1 cellular context compared by ENCODE assay signal in genomic region chrX:136608295-136608933, GRCh38.
TF ChIP-seq lines count a peak whose summit lies in the region.

No MANE protein-coding gene starts in this region.

TF ChIP-seq in WTC11, 78 proteins besides CTCF, POLR2A, EP300 and RAD21 (continued from another document):
- TF ChIP-seq MXD4 (CRISPR knock-in tag; IDR thresholded peaks at IDR 0.05; ENCODE audit: borderline replicate concordance) (no peak), TCF7 (CRISPR knock-in tag; IDR thresholded peaks at IDR 0.05; ENCODE audit: low read depth) (no peak), CREM (CRISPR knock-in tag; IDR thresholded peaks at IDR 0.05) (no peak)
- TF ChIP-seq, protein P1, sequence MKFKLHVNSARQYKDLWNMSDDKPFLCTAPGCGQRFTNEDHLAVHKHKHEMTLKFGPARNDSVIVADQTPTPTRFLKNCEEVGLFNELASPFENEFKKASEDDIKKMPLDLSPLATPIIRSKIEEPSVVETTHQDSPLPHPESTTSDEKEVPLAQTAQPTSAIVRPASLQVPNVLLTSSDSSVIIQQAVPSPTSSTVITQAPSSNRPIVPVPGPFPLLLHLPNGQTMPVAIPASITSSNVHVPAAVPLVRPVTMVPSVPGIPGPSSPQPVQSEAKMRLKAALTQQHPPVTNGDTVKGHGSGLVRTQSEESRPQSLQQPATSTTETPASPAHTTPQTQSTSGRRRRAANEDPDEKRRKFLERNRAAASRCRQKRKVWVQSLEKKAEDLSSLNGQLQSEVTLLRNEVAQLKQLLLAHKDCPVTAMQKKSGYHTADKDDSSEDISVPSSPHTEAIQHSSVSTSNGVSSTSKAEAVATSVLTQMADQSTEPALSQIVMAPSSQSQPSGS (CRISPR knock-in tag; IDR thresholded peaks at IDR 0.05; ENCODE audit: borderline replicate concordance, low read depth), result no peak
- TF ChIP-seq, protein P2, sequence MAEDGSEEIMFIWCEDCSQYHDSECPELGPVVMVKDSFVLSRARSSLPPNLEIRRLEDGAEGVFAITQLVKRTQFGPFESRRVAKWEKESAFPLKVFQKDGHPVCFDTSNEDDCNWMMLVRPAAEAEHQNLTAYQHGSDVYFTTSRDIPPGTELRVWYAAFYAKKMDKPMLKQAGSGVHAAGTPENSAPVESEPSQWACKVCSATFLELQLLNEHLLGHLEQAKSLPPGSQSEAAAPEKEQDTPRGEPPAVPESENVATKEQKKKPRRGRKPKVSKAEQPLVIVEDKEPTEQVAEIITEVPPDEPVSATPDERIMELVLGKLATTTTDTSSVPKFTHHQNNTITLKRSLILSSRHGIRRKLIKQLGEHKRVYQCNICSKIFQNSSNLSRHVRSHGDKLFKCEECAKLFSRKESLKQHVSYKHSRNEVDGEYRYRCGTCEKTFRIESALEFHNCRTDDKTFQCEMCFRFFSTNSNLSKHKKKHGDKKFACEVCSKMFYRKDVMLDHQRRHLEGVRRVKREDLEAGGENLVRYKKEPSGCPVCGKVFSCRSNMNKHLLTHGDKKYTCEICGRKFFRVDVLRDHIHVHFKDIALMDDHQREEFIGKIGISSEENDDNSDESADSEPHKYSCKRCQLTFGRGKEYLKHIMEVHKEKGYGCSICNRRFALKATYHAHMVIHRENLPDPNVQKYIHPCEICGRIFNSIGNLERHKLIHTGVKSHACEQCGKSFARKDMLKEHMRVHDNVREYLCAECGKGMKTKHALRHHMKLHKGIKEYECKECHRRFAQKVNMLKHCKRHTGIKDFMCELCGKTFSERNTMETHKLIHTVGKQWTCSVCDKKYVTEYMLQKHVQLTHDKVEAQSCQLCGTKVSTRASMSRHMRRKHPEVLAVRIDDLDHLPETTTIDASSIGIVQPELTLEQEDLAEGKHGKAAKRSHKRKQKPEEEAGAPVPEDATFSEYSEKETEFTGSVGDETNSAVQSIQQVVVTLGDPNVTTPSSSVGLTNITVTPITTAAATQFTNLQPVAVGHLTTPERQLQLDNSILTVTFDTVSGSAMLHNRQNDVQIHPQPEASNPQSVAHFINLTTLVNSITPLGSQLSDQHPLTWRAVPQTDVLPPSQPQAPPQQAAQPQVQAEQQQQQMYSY (CRISPR knock-in tag; IDR thresholded peaks at IDR 0.05), result no peak
